ENCODE assay signal across 13 cellular contexts in the genomic region with DNA sequence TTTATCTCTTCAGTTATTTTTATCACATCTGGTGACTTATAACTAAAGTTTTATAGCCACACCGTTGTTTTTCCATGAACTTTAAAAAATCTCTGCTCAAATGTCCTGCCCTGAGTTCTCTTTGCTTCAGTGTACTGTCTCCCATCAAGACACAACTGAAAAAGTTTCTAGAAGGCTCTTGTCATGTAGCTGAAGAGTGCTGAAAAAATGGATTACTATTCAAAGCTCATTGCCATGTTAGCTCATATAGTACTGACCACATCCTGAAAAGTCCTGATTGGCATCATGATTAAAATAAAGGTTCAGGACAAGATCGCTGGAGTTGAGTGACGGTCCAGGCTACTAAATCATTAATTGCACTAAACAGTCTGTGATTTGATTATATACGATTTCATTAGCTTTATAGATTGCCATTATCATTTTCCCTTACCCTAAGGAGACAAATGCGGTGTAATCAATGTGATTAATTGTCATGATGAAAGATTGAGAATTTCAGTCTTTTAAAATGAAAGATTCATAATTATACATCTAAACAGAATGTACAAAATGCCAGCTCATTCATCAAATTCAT.
DNase-seq lines count a peak whose midpoint lies in the region; ATAC-seq and TF ChIP-seq lines count a peak whose summit lies in the region.
"Had no signal": no experiment of that assay in that cellular context is flagged by ENCODE, and none has a peak within 500 bp of the region (broad histone marks: within the 10 kb centered on the region; RNA-seq: fewer than 3 reads in every experiment).

No MANE protein-coding gene starts in this region.

- H2BK15ac ChIP-seq in neuronal stem cell (ENCODE audit: low read length), result no peak overlapping the region
- H2BK15ac ChIP-seq in mesendoderm (replicated peaks; ENCODE audit: low read depth), result no peak overlapping the region

- H3K79me1 ChIP-seq in neuronal stem cell (ENCODE audit: low read depth, low read length) (no peaks in the 10 kb centered on the region), mesendoderm (ENCODE audit: low read length) (no peaks in the 10 kb centered on the region)

- H4K5ac ChIP-seq in mesendoderm (ENCODE audit: low read length), result no peak overlapping the region

- H4K91ac ChIP-seq in neuronal stem cell (ENCODE audit: low read depth, low read length, poor library complexity), result no peak overlapping the region

- H3K79me2 ChIP-seq in PC-3 (ENCODE audit: low read length) (no peaks in the 10 kb centered on the region), mesendoderm (ENCODE audit: control insufficient read depth, insufficient read depth, low read length) (no peaks in the 10 kb centered on the region)

- H3K18ac ChIP-seq in neuronal stem cell (ENCODE audit: low read length) (no peak overlapping the region), mesendoderm (ENCODE audit: low read length) (no peak overlapping the region)

- H3K4me1 ChIP-seq in PC-3 (ENCODE audit: insufficient read depth, low read length), result peaks cover 40% of the 10 kb centered on the region
- peaks cover 38 to 58% (median 54%) of the 10 kb centered on the region in 4 donors for H3K4me1 ChIP-seq in esophagus muscularis mucosa
- H3K4me1 ChIP-seq in sigmoid colon, result peaks cover 0 to 43% (median 41%) of the 10 kb centered on the region in 4 donors
- H3K4me1 ChIP-seq in neuronal stem cell (ENCODE audit: control insufficient read depth in 2 of 2, insufficient read depth in 1 of 2, low read depth in 1 of 2, low read length in 2 of 2), result peaks cover 2 to 16% of the 10 kb centered on the region in 2 donors
- H3K4me1 ChIP-seq in mesendoderm (ENCODE audit: control insufficient read depth, low read depth, low read length), result no peaks in the 10 kb centered on the region

- H2BK120ac ChIP-seq in neuronal stem cell (ENCODE audit: low read depth, low read length), result no peak overlapping the region
- no peak overlapping the region for H2BK120ac ChIP-seq in mesendoderm (ENCODE audit: low read depth, low read length)

- H3K23ac ChIP-seq in neuronal stem cell (ENCODE audit: low read depth, low read length, poor library complexity) (no peak overlapping the region), mesendoderm (ENCODE audit: low read length) (no peak overlapping the region)

- H3K9me2 ChIP-seq in PC-3 (replicated peaks; ENCODE audit: low read length), result no peaks in the 10 kb centered on the region

- H2BK5ac ChIP-seq in neuronal stem cell (ENCODE audit: low read length), result no peak overlapping the region
- no peak overlapping the region for H2BK5ac ChIP-seq in mesendoderm (ENCODE audit: low read length)

- CTCF ChIA-PET in PC-3 (lab: Charles Lee), result no interaction called here

- no peaks in the 10 kb centered on the region for H4K20me1 ChIP-seq in PC-3 (ENCODE audit: low read length)

- peaks cover 9% of the 10 kb centered on the region for H3F3A ChIP-seq in PC-3 (ENCODE audit: low read length, unreplicated experiment)

- BruUV-seq in PC-3 (replicated peaks; lab: Mats Ljungman, UMichigan), result TSS peak; percentile 69

- no peaks in the 10 kb centered on the region for H3K27me3 ChIP-seq in PC-3 (ENCODE audit: low read length)
- no peaks in the 10 kb centered on the region for H3K27me3 ChIP-seq in esophagus muscularis mucosa
- H3K27me3 ChIP-seq in sigmoid colon, result no peaks in the 10 kb centered on the region
- no peaks in the 10 kb centered on the region for H3K27me3 ChIP-seq in neuronal stem cell (ENCODE audit: control insufficient read depth in 3 of 3, insufficient read depth in 3 of 3, low read depth in 1 of 3, low read length in 3 of 3)
- H3K27me3 ChIP-seq in mesendoderm (ENCODE audit: insufficient read depth, low read length, poor library complexity), result no peaks in the 10 kb centered on the region
- H3K27me3 ChIP-seq: ovary had no signal

- no peak for ATAC-seq in PC-3

- peak overlapping the region; percentile 44 for H3K4me2 ChIP-seq in PC-3 (ENCODE audit: low read length)
- no peak overlapping the region for H3K4me2 ChIP-seq in neuronal stem cell (ENCODE audit: insufficient read depth, low read length, poor library complexity, severe bottlenecking)
- no peak overlapping the region for H3K4me2 ChIP-seq in mesendoderm (ENCODE audit: low read length)

- no peak overlapping the region for H3K4me3 ChIP-seq in PC-3 (ENCODE audit: low read length)
- H3K4me3 ChIP-seq in esophagus muscularis mucosa, result no peak overlapping the region
- H3K4me3 ChIP-seq in sigmoid colon, result no peak overlapping the region
- H3K4me3 ChIP-seq in neuronal stem cell (ENCODE audit: low read length in 2 of 2), result no peak overlapping the region
- H3K4me3 ChIP-seq in mesendoderm (ENCODE audit: low read length), result no peak overlapping the region
- no peak overlapping the region for H3K4me3 ChIP-seq in foreskin fibroblast (ENCODE audit: low read depth in 1 of 2, low read length in 2 of 2)
- H3K4me3 ChIP-seq: ovary had no signal

- TF ChIP-seq CTCF in PC-3 (conservative IDR thresholded peaks at IDR 0.05; ENCODE audit: low read depth, low read length) (no peak), esophagus muscularis mucosa (IDR thresholded peaks at IDR 0.05) (no peak), sigmoid colon (IDR thresholded peaks at IDR 0.05) (no peak), foreskin fibroblast (IDR thresholded peaks at IDR 0.05; ENCODE audit: low read depth, low read length) (no peak)

- TF ChIP-seq POLR2A in esophagus muscularis mucosa (IDR thresholded peaks at IDR 0.05; ENCODE audit: low read depth) (no peak), sigmoid colon (IDR thresholded peaks at IDR 0.05) (no peak)

- H3K56ac ChIP-seq in mesendoderm (ENCODE audit: low read length), result no peak overlapping the region

- H3K9ac ChIP-seq in PC-3 (ENCODE audit: low read length) (peak overlapping the region; percentile 56), neuronal stem cell (ENCODE audit: low read depth, low read length, poor library complexity) (no peak overlapping the region), mesendoderm (ENCODE audit: low read length) (no peak overlapping the region)

- intact Hi-C loops in PC-3 (cut with micrococcal nuclease), result no loop called here
- intact Hi-C loops in esophagus muscularis mucosa (cut with DNase I), result no loop called here
- intact Hi-C loops in sigmoid colon (cut with DNase I), result no loop called here

- no peak overlapping the region for H2AK5ac ChIP-seq in neuronal stem cell (ENCODE audit: low read depth, low read length)
- H2AK5ac ChIP-seq in mesendoderm (ENCODE audit: low read length), result no peak overlapping the region

- WGBS in esophagus muscularis mucosa, result 73% methylated on average over 5 of the region's 5 CpGs
- WGBS in sigmoid colon, 2 donors, result 73 to 82% methylated on average over 5 of the region's 5 CpGs
- WGBS in neuronal stem cell (ENCODE audit: extremely low coverage in 2 of 2, insufficient read length in 2 of 2, insufficient replicate concordance in 1 of 2), 2 donors, result no CpG with 5 or more reads among the region's 5 CpGs
- no CpG with 5 or more reads among the region's 5 CpGs for WGBS in mesendoderm (ENCODE audit: extremely low coverage, insufficient coverage, low lambda C conversion rate)

- H2AFZ ChIP-seq in PC-3 (ENCODE audit: low read length), result no peak overlapping the region
- no peak overlapping the region for H2AFZ ChIP-seq in neuronal stem cell (ENCODE audit: low read length)

- no peak overlapping the region for H2BK12ac ChIP-seq in neuronal stem cell (ENCODE audit: low read length)

- H3K36me3 ChIP-seq in PC-3 (ENCODE audit: low read depth, low read length), result no peaks in the 10 kb centered on the region
- H3K36me3 ChIP-seq in esophagus muscularis mucosa, result peaks cover 0 to 8% (median 7%) of the 10 kb centered on the region in 4 donors
- H3K36me3 ChIP-seq in sigmoid colon, result peaks cover 0 to 6% (median 0%) of the 10 kb centered on the region in 4 donors
- H3K36me3 ChIP-seq in neuronal stem cell (replicated peaks in 1 of 2; ENCODE audit: control insufficient read depth in 2 of 2, insufficient read depth in 2 of 2, low read length in 2 of 2), result no peaks in the 10 kb centered on the region
- H3K36me3 ChIP-seq in mesendoderm (ENCODE audit: control insufficient read depth, insufficient read depth, low read length), result no peaks in the 10 kb centered on the region
- H3K36me3 ChIP-seq: ovary had no signal

- no peak overlapping the region for H3K14ac ChIP-seq in neuronal stem cell (ENCODE audit: low read length)

- H3K9me3 ChIP-seq in PC-3 (ENCODE audit: low read length) (no peaks in the 10 kb centered on the region), esophagus muscularis mucosa (no peaks in the 10 kb centered on the region), sigmoid colon (no peaks in the 10 kb centered on the region), neuronal stem cell (replicated peaks in 1 of 2; ENCODE audit: control insufficient read depth in 2 of 2, insufficient read depth in 1 of 2, low read depth in 1 of 2, low read length in 2 of 2) (peaks cover 0 to 2% of the 10 kb centered on the region in 2 donors)
- H3K9me3 ChIP-seq: ovary had no signal

- no peak overlapping the region for H4K8ac ChIP-seq in neuronal stem cell (ENCODE audit: low read depth, low read length)
- H4K8ac ChIP-seq in mesendoderm (ENCODE audit: low read depth, low read length), result no peak overlapping the region

- H3K27ac ChIP-seq in PC-3 (ENCODE audit: low read length) (peak overlapping the region; percentile 89), esophagus muscularis mucosa (replicated peaks in 1 of 4) (peak overlapping the region; percentile 81 to 89 (median 83)), sigmoid colon (peak overlapping the region; percentile 80 to 87 (median 86)), neuronal stem cell (replicated peaks; ENCODE audit: low read length) (no peak overlapping the region), mesendoderm (ENCODE audit: low read depth, low read length) (no peak overlapping the region)

- H3K4ac ChIP-seq in neuronal stem cell (ENCODE audit: low read length), result no peak overlapping the region
- no peak overlapping the region for H3K4ac ChIP-seq in mesendoderm (ENCODE audit: low read depth, low read length)

- POLR2A ChIA-PET in PC-3 (lab: Charles Lee; ENCODE audit: unreplicated experiment), result interaction anchor here (0.5 kb wide), 1 partner anchor 24 kb away, joined by 3 read pairs; no protein-coding TSS in a partner anchor

- TF ChIP-seq EP300 in esophagus muscularis mucosa (IDR thresholded peaks at IDR 0.05) (no peak), sigmoid colon (IDR thresholded peaks at IDR 0.05) (no peak)

- DNase-seq in DMS79 treated with DMSO at 0.1 percent for 48 hours (lab: John Stamatoyannopoulos, UW) (peak; percentile 77), PC-3 (no peak), esophagus muscularis mucosa (ENCODE audit: extremely low spot score) (no peak), sigmoid colon (no peak), neuronal stem cell (ENCODE audit: low spot score) (no peak), mesendoderm (no peak), NCI-H1048 (lab: John Stamatoyannopoulos, UW) (no peak), foreskin fibroblast (no peak)
- DNase-seq: activated CD4-positive, alpha-beta T cell treated with anti-CD3 and anti-CD28 coated beads, Interleukin-2, amount 50 U/mL, for 48 hours; activated gamma-delta T cell; foreskin melanocyte; stimulated activated CD4-positive, alpha-beta T cell treated with anti-CD3 and anti-CD28 coated beads, Interleukin-4, amount 100 ng/mL, for 24 hours had no signal

Comparison
In these comparisons a context has a peak if more than half of its experiments do, and no peak if none do; other contexts are left out.
1. H3K27ac ChIP-seq: peak in PC-3 (single experiment), esophagus muscularis mucosa (4 of 4) and sigmoid colon (4 of 4); none in neuronal stem cell (single experiment) and mesendoderm (single experiment).